ENCODE assay signal across 8 cellular contexts in the genomic region with DNA sequence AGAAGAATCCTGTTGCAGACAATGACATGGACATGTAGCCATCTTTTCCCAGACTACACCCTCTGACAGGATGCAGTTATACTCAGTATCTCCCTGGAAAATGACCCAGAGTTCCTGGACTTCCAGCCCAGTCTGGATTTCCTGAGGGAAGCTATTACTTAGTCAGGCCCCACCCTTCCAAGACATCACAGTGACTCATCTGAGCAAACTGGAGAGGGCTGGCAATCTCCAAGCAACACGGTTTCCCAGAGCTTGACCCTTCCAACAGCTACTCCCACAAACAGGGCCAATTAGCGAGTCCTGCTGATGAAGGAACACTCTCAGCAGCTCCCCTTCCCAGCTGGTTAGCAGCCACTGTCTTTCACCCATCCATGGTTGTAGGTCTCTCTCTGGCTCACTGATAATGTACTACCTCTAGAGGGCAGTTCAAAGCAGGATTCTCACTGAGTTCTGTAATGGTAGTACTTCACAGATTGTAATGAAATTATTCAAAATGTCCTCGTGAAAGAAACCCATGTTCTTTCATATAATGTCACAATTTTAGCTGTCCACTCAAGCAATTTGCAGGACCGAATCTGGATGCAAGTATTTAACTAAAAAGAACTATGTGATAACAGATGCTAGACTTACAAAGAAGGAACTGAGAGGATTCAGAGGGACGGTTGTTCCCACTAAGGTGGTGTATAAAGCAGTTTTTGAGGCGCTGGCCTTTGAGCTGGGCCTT.
DNase-seq lines count a peak whose midpoint lies in the region; ATAC-seq and TF ChIP-seq lines count a peak whose summit lies in the region.

No MANE protein-coding gene starts in this region.

- H4K20me1 ChIP-seq in OCI-LY7 (ENCODE audit: insufficient read depth, low read length), result no peaks in the 10 kb centered on the region

- TF ChIP-seq CTCF in GM06990 (IDR thresholded peaks at IDR 0.05; ENCODE audit: insufficient read depth, low read length, poor library complexity, severe bottlenecking) (peak; percentile 57), OCI-LY7 (conservative IDR thresholded peaks at IDR 0.05; ENCODE audit: low read length) (peak; percentile 84), lower leg skin (IDR thresholded peaks at IDR 0.05) (no peak), tibial nerve (IDR thresholded peaks at IDR 0.05) (peak; percentile 31 to 60 (median 37))

- H3K27ac ChIP-seq in OCI-LY7 (ENCODE audit: low read depth, low read length, poor library complexity, severe bottlenecking) (no peak overlapping the region), tibial nerve (peak overlapping the region in 3 of 4 donors; percentile 55 to 66 (median 61))

- no peaks in the 10 kb centered on the region for H3K4me1 ChIP-seq in OCI-LY7 (ENCODE audit: insufficient read depth, low read length, poor library complexity, severe bottlenecking)
- H3K4me1 ChIP-seq in tibial nerve, result no peaks in the 10 kb centered on the region

- H3K9me3 ChIP-seq in OCI-LY7 (ENCODE audit: low read length) (no peaks in the 10 kb centered on the region), tibial nerve (no peaks in the 10 kb centered on the region)

- ATAC-seq in HG02938 (IDR thresholded peaks at IDR 0.05; ENCODE audit: unreplicated experiment) (peak; percentile 65), HG03095 (IDR thresholded peaks at IDR 0.05; ENCODE audit: unreplicated experiment) (no peak)

- 41 to 44% methylated on average over 6 of the region's 6 CpGs for WGBS in lower leg skin, 2 donors
- 42 to 44% methylated on average over 6 of the region's 6 CpGs for WGBS in tibial nerve, 2 donors

- H3K9me2 ChIP-seq in OCI-LY7 (ENCODE audit: insufficient read depth, low read length), result no peaks in the 10 kb centered on the region

- CTCF ChIA-PET in OCI-LY7 (lab: Charles Lee; ENCODE audit: unreplicated experiment), result interaction anchor here (0.7 to 1.0 kb wide), 3 partner anchors 162 to 165 kb away, joined by 3 to 6 read pairs (median 4); no protein-coding TSS in a partner anchor

- BruUV-seq in OCI-LY7 (replicated peaks; lab: Mats Ljungman, UMichigan), result no TSS peak

- H3K27me3 ChIP-seq in GM06990 (replicated peaks; ENCODE audit: control insufficient read depth, insufficient read depth, low read length) (no peaks in the 10 kb centered on the region), tibial nerve (no peaks in the 10 kb centered on the region)

- TF ChIP-seq POLR2A in lower leg skin (IDR thresholded peaks at IDR 0.05) (no peak), tibial nerve (IDR thresholded peaks at IDR 0.05) (no peak)

- no peaks in the 10 kb centered on the region for H3K36me3 ChIP-seq in GM06990 (ENCODE audit: control insufficient read depth, insufficient read depth, low read length)
- no peaks in the 10 kb centered on the region for H3K36me3 ChIP-seq in OCI-LY7 (ENCODE audit: insufficient read depth, low read length)
- no peaks in the 10 kb centered on the region for H3K36me3 ChIP-seq in tibial nerve

- peak in 1 of 2 donors; percentile 63 for TF ChIP-seq EP300 in tibial nerve (IDR thresholded peaks at IDR 0.05)

- H3K4me3 ChIP-seq in GM06990 (replicated peaks; ENCODE audit: low read depth, low read length) (no peak overlapping the region), OCI-LY7 (ENCODE audit: low read depth, low read length, poor library complexity, severe bottlenecking) (no peak overlapping the region), lower leg skin (ENCODE audit: low read depth, poor library complexity, severe bottlenecking) (no peak overlapping the region), tibial nerve (no peak overlapping the region)

- no peak overlapping the region for H3K4me2 ChIP-seq in OCI-LY7 (ENCODE audit: low read length)

- intact Hi-C loops in OCI-LY7 (cut with micrococcal nuclease; ENCODE audit: unreplicated experiment) (loop anchor here (1.0 kb wide), 1 partner anchor 162 kb away; no protein-coding TSS in a partner anchor), lower leg skin (cut with DNase I; ENCODE audit: low total_unique reads) (loop anchor here (10.0 kb wide), 1 partner anchor 166 kb away; no protein-coding TSS in a partner anchor)

- no peaks in the 10 kb centered on the region for H3K79me2 ChIP-seq in OCI-LY7 (ENCODE audit: insufficient read depth, low read depth, low read length)

- H2AFZ ChIP-seq in OCI-LY7 (ENCODE audit: low read length), result peak overlapping the region; percentile 24; the same call in 1 of the 2 replicates

- POLR2A ChIA-PET in OCI-LY7 (lab: Charles Lee), result interaction anchor here (0.5 to 1.3 kb wide), 6 partner anchors 30 to 1618 kb away, joined by 3 to 5 read pairs (median 3); no protein-coding TSS in a partner anchor

- peak; percentile 89 for DNase-seq in AG20443 (ENCODE audit: low spot score)
- DNase-seq in GM06990 (ENCODE audit: extremely low read depth, insufficient read length), result peak; percentile 34
- DNase-seq in OCI-LY7 (ENCODE audit: low spot score), result peak; percentile 64
- peak; percentile 90 for DNase-seq in dedifferentiated amniotic fluid mesenchymal stem cell (ENCODE audit: extremely low spot score)
- peak; percentile 78 to 89 for DNase-seq in lower leg skin (ENCODE audit: low spot score in 2 of 2)
- DNase-seq in tibial nerve (ENCODE audit: low spot score in 2 of 2), result peak; percentile 16 to 66

Comparison
In these comparisons a context has a peak if more than half of its experiments do, and no peak if none do; other contexts are left out.
1. DNase-seq: peak in every context shown above with its lines; median percentile 90 in dedifferentiated amniotic fluid mesenchymal stem cell; 89 in AG20443; 84 in lower leg skin; 64 in OCI-LY7; 41 in tibial nerve; 34 in GM06990.
2. CTCF ChIP-seq: peak in GM06990 (single experiment), OCI-LY7 (single experiment) and tibial nerve (5 of 5); none in lower leg skin (0 of 3).